Comparison of ENCODE assay signal across 16 cellular contexts in genomic region chr2:39717067-39717466, GRCh38. TPM values are rescaled to one million over a fixed set of nuclear protein-coding genes. Genes with fewer than 3 reads are reported as not detected.
DNase-seq lines count a peak whose midpoint lies in the region; ATAC-seq and TF ChIP-seq lines count a peak whose summit lies in the region.
"Had no signal": no experiment of that assay in that cellular context is flagged by ENCODE, and none has a peak within 500 bp of the region (broad histone marks: within the 10 kb centered on the region; RNA-seq: fewer than 3 reads in every experiment).

No MANE protein-coding gene starts in this region.

- no peaks in the 10 kb centered on the region for H3K27me3 ChIP-seq in Caco-2 (replicated peaks; ENCODE audit: control insufficient read depth, insufficient read depth, low read length)
- H3K27me3 ChIP-seq: BLaER1 had no signal

- H3K27ac Mint-ChIP-seq in Caco-2 (ENCODE audit: unreplicated experiment) = no peak overlapping the region
- H3K27ac Mint-ChIP-seq: CD4-positive, CD25-positive, alpha-beta regulatory T cell; IgD-negative memory B cell had no signal

- ATAC-seq in GM18873 (IDR thresholded peaks at IDR 0.05; ENCODE audit: low FRiP score, unreplicated experiment) = no peak
- ATAC-seq: GM12878 had no signal

- H3K27ac ChIP-seq in VCaP = peak overlapping the region; percentile 86
- H3K27ac ChIP-seq: 22Rv1, BLaER1 had no signal

- no peak overlapping the region for H3K4me3 Mint-ChIP-seq in Caco-2 (ENCODE audit: unreplicated experiment)
- H3K4me3 Mint-ChIP-seq: CD4-positive, CD25-positive, alpha-beta regulatory T cell; H9; IgD-negative memory B cell had no signal

- CTCF ChIA-PET in Caco-2 (lab: Charles Lee) = no interaction called here

- H3K36me3 ChIP-seq in Caco-2 (ENCODE audit: control insufficient read depth, insufficient read depth, low read length) = no peaks in the 10 kb centered on the region
- H3K36me3 ChIP-seq: BLaER1 had no signal

- no peak overlapping the region for H3K4me3 ChIP-seq in Caco-2 (ENCODE audit: low read depth, low read length)
- H3K4me3 ChIP-seq: BLaER1, GM12878 had no signal

- H3K4me1 ChIP-seq in Caco-2 = no peaks in the 10 kb centered on the region
- H3K4me1 ChIP-seq: BLaER1 had no signal

- no TSS peak for BruUV-seq in Caco-2 (replicated peaks; lab: Mats Ljungman, UMichigan)

- TF ChIP-seq CTCF in VCaP (conservative IDR thresholded peaks at IDR 0.05) (no peak), Caco-2 (IDR thresholded peaks at IDR 0.05; ENCODE audit: insufficient read depth in 1 of 2, low read depth in 1 of 2, low read length in 1 of 2, severe bottlenecking in 1 of 2, unreplicated experiment in 1 of 2) (no peak)

- no peaks in the 10 kb centered on the region for H3K36me3 Mint-ChIP-seq in Caco-2 (ENCODE audit: insufficient read depth, unreplicated experiment)
- H3K36me3 Mint-ChIP-seq: CD4-positive, CD25-positive, alpha-beta regulatory T cell; IgD-negative memory B cell had no signal

- POLR2A ChIA-PET in Caco-2 (lab: Charles Lee) = no interaction called here

- DNase-seq in DMS 273 (lab: John Stamatoyannopoulos, UW; ENCODE audit: unreplicated experiment) = peak; percentile 44
- no peak for DNase-seq in DMS 273 treated with DMSO at 0.1 percent for 48 hours (lab: John Stamatoyannopoulos, UW)
- peak; percentile 51 for DNase-seq in NCI-H1694 treated with DMSO at 0.1 percent for 48 hours (lab: John Stamatoyannopoulos, UW)
- DNase-seq in NCI-H69 (lab: John Stamatoyannopoulos, UW) = no peak
- no peak for DNase-seq in Caco-2
- DNase-seq: CD4-positive, CD25-positive, alpha-beta regulatory T cell; GOT3; H9; KG1 had no signal

- no peaks in the 10 kb centered on the region for H3K9me3 Mint-ChIP-seq in Caco-2 (ENCODE audit: unreplicated experiment)
- H3K9me3 Mint-ChIP-seq: CD4-positive, CD25-positive, alpha-beta regulatory T cell; H9; IgD-negative memory B cell had no signal

- H3K4me1 Mint-ChIP-seq in Caco-2 (ENCODE audit: low read depth, unreplicated experiment) = peaks cover 11% of the 10 kb centered on the region
- H3K4me1 Mint-ChIP-seq: CD4-positive, CD25-positive, alpha-beta regulatory T cell had no signal

- no peaks in the 10 kb centered on the region for H3K9me3 ChIP-seq in Caco-2
- H3K9me3 ChIP-seq: BLaER1 had no signal

- intact Hi-C loops in Caco-2 (cut with micrococcal nuclease; ENCODE audit: unreplicated experiment) = no loop called here

- H3K27me3 Mint-ChIP-seq in Caco-2 (ENCODE audit: insufficient read depth, unreplicated experiment) = peaks cover 4% of the 10 kb centered on the region

RNA-seq across cellular contexts. Expression of gene TMEM178A, which starts 51.4 kb away (rescaled TPM):
- total RNA-seq in Caco-2 (2022) = 0.29 TPM in 1 of 2 replicates, not detected in the other
- total RNA-seq: CD4-positive, CD25-positive, alpha-beta regulatory T cell; GM12878; HT-29 had no signal

Comparison
In these comparisons a context has a peak if more than half of its experiments do, and no peak if none do; other contexts are left out.
1. DNase-seq: peak in DMS 273 (single experiment) and NCI-H1694 treated with DMSO at 0.1 percent for 48 hours (single experiment); none in DMS 273 treated with DMSO at 0.1 percent for 48 hours (single experiment), NCI-H69 (single experiment) and Caco-2 (0 of 2).